Comparison of ENCODE assay signal across 1 cellular context in genomic region chr2:20224716-20225293, GRCh38.
A peak's percentile ranks its signal among the peaks of the same experiment; 100 is the strongest.
TF ChIP-seq lines count a peak whose summit lies in the region.

SDC1 (minus strand) TSS chr2:20225130; CDS start chr2:20224867, 263 bp downstream.

TF ChIP-seq in HepG2, 621 proteins besides CTCF, POLR2A, EP300 and RAD21 (continued from another document and continues in another):
- no peak for TF ChIP-seq PRDM15 (CRISPR knock-in tag; IDR thresholded peaks at IDR 0.05)
- TF ChIP-seq ZNF430 (CRISPR knock-in tag; IDR thresholded peaks at IDR 0.05), result no peak
- TF ChIP-seq ZNF720 (CRISPR knock-in tag; IDR thresholded peaks at IDR 0.05), result no peak
- no peak for TF ChIP-seq ZBTB40 (IDR thresholded peaks at IDR 0.05)
- TF ChIP-seq ZBTB40 (CRISPR knock-in tag; IDR thresholded peaks at IDR 0.05), result no peak
- TF ChIP-seq ZNF138 (CRISPR knock-in tag; IDR thresholded peaks at IDR 0.05; ENCODE audit: low read depth), result peak; percentile 71; the same call in 1 of the 2 replicates
- no peak for TF ChIP-seq LRRFIP1 (CRISPR knock-in tag; conservative IDR thresholded peaks at IDR 0.05)
- TF ChIP-seq ZSCAN9 (CRISPR knock-in tag; IDR thresholded peaks at IDR 0.05; ENCODE audit: borderline replicate concordance), result no peak
- no peak for TF ChIP-seq ZNF256 (CRISPR knock-in tag; conservative IDR thresholded peaks at IDR 0.05)
- TF ChIP-seq GLI4 (CRISPR knock-in tag; IDR thresholded peaks at IDR 0.05; ENCODE audit: borderline replicate concordance), result no peak
- no peak for TF ChIP-seq FOXO1 (CRISPR knock-in tag; IDR thresholded peaks at IDR 0.05)
- no peak for TF ChIP-seq ZNF3 (CRISPR knock-in tag; IDR thresholded peaks at IDR 0.05)
- TF ChIP-seq ZNF263 (CRISPR knock-in tag; IDR thresholded peaks at IDR 0.05), result peak; percentile 33; the same call in 1 of the 2 replicates
- TF ChIP-seq XBP1 (CRISPR knock-in tag; IDR thresholded peaks at IDR 0.05), result no peak
- no peak for TF ChIP-seq LCORL (IDR thresholded peaks at IDR 0.05)
- no peak for TF ChIP-seq LCORL (CRISPR knock-in tag; IDR thresholded peaks at IDR 0.05)
- TF ChIP-seq ESRRA (CRISPR knock-in tag; IDR thresholded peaks at IDR 0.05; ENCODE audit: low read depth), result peak; percentile 36; the same call in 1 of the 2 replicates
- peak; percentile 50; the same call in 1 of the 2 replicates for TF ChIP-seq ZSCAN12 (CRISPR knock-in tag; IDR thresholded peaks at IDR 0.05)
- TF ChIP-seq ZFP36 (IDR thresholded peaks at IDR 0.05; ENCODE audit: borderline replicate concordance, low read depth, low read length, partially characterized antibody), result no peak
- 0 out of 2 replicates have a peak, but pooled peaks have one; percentile 34 for TF ChIP-seq ZSCAN29 (CRISPR knock-in tag; conservative IDR thresholded peaks at IDR 0.05)
- no peak; the same call in 1 of the 2 replicates for TF ChIP-seq ZNF746 (CRISPR knock-in tag; IDR thresholded peaks at IDR 0.05)
- TF ChIP-seq MXI1 (IDR thresholded peaks at IDR 0.05; ENCODE audit: borderline replicate concordance, low read depth, low read length), result no peak
- TF ChIP-seq IKZF1 (IDR thresholded peaks at IDR 0.05), result no peak
- TF ChIP-seq JARID2 (CRISPR knock-in tag; IDR thresholded peaks at IDR 0.05; ENCODE audit: insufficient replicate concordance), result no peak
- no peak for TF ChIP-seq ZNF33A (CRISPR knock-in tag; IDR thresholded peaks at IDR 0.05; ENCODE audit: borderline replicate concordance)
- no peak for TF ChIP-seq ZSCAN5A (CRISPR knock-in tag; IDR thresholded peaks at IDR 0.05; ENCODE audit: borderline replicate concordance)
- no peak for TF ChIP-seq KDM1A (CRISPR knock-in tag; IDR thresholded peaks at IDR 0.05)
- no peak for TF ChIP-seq ZNF556 (CRISPR knock-in tag; IDR thresholded peaks at IDR 0.05; ENCODE audit: borderline replicate concordance)
- no peak for TF ChIP-seq ATM (IDR thresholded peaks at IDR 0.05; ENCODE audit: borderline replicate concordance)
- no peak for TF ChIP-seq HNRNPL (IDR thresholded peaks at IDR 0.05; ENCODE audit: low read depth, low read length)
- no peak for TF ChIP-seq SRF (IDR thresholded peaks at IDR 0.05; ENCODE audit: low read depth, low read length)
- TF ChIP-seq PCBP1 (IDR thresholded peaks at IDR 0.05; ENCODE audit: borderline replicate concordance, low read depth, low read length), result 0 out of 2 replicates have a peak, but pooled peaks have one; percentile 19
- 0 out of 2 replicates have a peak, but pooled peaks have one; percentile 41 for TF ChIP-seq TSC22D2 (CRISPR knock-in tag; IDR thresholded peaks at IDR 0.05; ENCODE audit: borderline replicate concordance)
- TF ChIP-seq NFE2 (CRISPR knock-in tag; IDR thresholded peaks at IDR 0.05), result no peak
- no peak for TF ChIP-seq ZNF224 (CRISPR knock-in tag; IDR thresholded peaks at IDR 0.05)
- no peak for TF ChIP-seq MED8 (CRISPR knock-in tag; IDR thresholded peaks at IDR 0.05; ENCODE audit: insufficient replicate concordance)
- no peak for TF ChIP-seq SMYD3 (CRISPR knock-in tag; IDR thresholded peaks at IDR 0.05)
- TF ChIP-seq MTA1 (CRISPR knock-in tag; IDR thresholded peaks at IDR 0.05; ENCODE audit: borderline replicate concordance), result no peak
- peak; percentile 31; the same call in 1 of the 2 replicates for TF ChIP-seq ZNF772 (CRISPR knock-in tag; IDR thresholded peaks at IDR 0.05)
- TF ChIP-seq MATR3 (CRISPR knock-in tag; IDR thresholded peaks at IDR 0.05), result no peak
- no peak; the same call in 1 of the 2 replicates for TF ChIP-seq ZFP90 (CRISPR knock-in tag; IDR thresholded peaks at IDR 0.05; ENCODE audit: borderline replicate concordance)
- TF ChIP-seq ZMAT5 (CRISPR knock-in tag; IDR thresholded peaks at IDR 0.05; ENCODE audit: borderline replicate concordance, low read depth), result no peak
- 0 out of 2 replicates have a peak, but pooled peaks have one; percentile 36 for TF ChIP-seq ARID5B (CRISPR knock-in tag; IDR thresholded peaks at IDR 0.05)
- no peak for TF ChIP-seq PITX1 (CRISPR knock-in tag; IDR thresholded peaks at IDR 0.05)
- no peak for TF ChIP-seq NCOR1 (IDR thresholded peaks at IDR 0.05; ENCODE audit: borderline replicate concordance, low read length)
- TF ChIP-seq NR2C2 (CRISPR knock-in tag; IDR thresholded peaks at IDR 0.05; ENCODE audit: borderline replicate concordance), result peak; percentile 60
- no peak for TF ChIP-seq ELF1 (CRISPR knock-in tag; IDR thresholded peaks at IDR 0.05)
